ENCODE assay signal across 1 cellular context in genomic region chr18:702957-703659, GRCh38.
TF ChIP-seq lines count a peak whose summit lies in the region.

No MANE protein-coding gene starts in this region.

TF ChIP-seq in HepG2, 621 proteins besides CTCF, POLR2A, EP300 and RAD21 (continued from another document):
- TF ChIP-seq PRDM15 (CRISPR knock-in tag; IDR thresholded peaks at IDR 0.05) (no peak), ZGPAT (CRISPR knock-in tag; IDR thresholded peaks at IDR 0.05) (peak; percentile 21; the same call in 1 of the 2 replicates), ZNF710 (CRISPR knock-in tag; IDR thresholded peaks at IDR 0.05; ENCODE audit: borderline replicate concordance) (no peak), ATF4 (CRISPR knock-in tag; IDR thresholded peaks at IDR 0.05) (peak in 1 of 2 experiments; percentile 46; a peak in 1 of 4 replicates), IRF2 (CRISPR knock-in tag; IDR thresholded peaks at IDR 0.05) (peak; percentile 27; the same call in 1 of the 2 replicates), FOXA3 (CRISPR knock-in tag; IDR thresholded peaks at IDR 0.05) (0 out of 2 replicates have a peak, but pooled peaks have one; percentile 22), KAT2B (IDR thresholded peaks at IDR 0.05; ENCODE audit: borderline replicate concordance, low read depth, low read length) (no peak), NR2F6 (IDR thresholded peaks at IDR 0.05) (peak; percentile 18; the same call in 1 of the 2 replicates), NR2F6 (CRISPR knock-in tag; IDR thresholded peaks at IDR 0.05) (no peak), TSC22D2 (CRISPR knock-in tag; IDR thresholded peaks at IDR 0.05; ENCODE audit: borderline replicate concordance) (0 out of 2 replicates have a peak, but pooled peaks have one; percentile 36), HDAC2 (CRISPR knock-in tag; IDR thresholded peaks at IDR 0.05) (0 out of 2 replicates have a peak, but pooled peaks have one; percentile 36), ZNF589 (CRISPR knock-in tag; conservative IDR thresholded peaks at IDR 0.05) (0 out of 2 replicates have a peak, but pooled peaks have one; percentile 21), ZNF775 (CRISPR knock-in tag; IDR thresholded peaks at IDR 0.05; ENCODE audit: borderline replicate concordance) (0 out of 2 replicates have a peak, but pooled peaks have one; percentile 35)
TF ChIP-seq in HepG2: peak in this region for 57.
